ENCODE assay signal across 15 cellular contexts in the genomic region with DNA sequence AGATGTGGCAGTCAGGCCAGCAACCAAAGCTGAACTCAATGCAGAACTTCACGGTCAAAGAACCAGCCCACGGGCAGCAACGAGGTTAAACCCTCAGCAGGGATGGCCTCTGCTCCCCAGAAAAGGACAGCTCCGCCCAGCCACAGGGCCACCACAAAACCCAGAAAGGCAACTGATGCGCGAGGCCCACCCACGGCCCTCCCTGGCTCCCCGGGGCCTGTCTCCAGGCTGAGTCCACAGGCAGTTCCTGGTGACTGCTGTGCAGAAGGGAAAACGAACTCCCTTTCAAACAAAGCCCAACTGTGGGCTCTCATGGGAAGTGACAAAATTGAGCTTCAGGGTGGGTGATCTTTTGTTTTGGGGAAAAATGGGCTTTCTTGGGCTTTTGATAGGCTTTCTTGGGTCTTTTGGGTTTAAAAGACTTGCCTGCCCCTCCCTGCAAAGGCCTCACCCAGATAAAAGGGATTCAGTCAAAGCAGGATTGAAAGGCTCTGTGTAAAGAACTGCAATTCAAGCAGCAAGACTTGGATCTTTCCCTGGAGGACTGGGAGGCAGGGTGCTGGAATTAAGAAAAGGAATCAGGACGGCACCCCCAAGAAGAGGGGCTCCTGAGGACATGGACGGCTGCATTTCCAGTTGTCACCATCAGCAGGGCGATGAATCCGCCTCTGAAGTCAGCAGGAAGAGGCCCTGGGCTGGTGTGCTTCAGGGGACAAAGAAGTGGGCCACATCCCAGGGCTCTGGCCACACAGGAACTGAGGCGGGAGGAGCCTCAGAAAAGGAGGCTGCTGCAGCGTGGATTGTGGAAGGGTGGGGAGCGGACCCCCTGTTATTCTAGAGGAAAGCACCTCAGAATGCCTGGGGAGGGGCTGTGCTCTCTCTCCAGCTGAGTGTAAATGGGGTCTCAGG.
A peak's percentile ranks its signal among the peaks of the same experiment; 100 is the strongest.
DNase-seq lines count a peak whose midpoint lies in the region; ATAC-seq and TF ChIP-seq lines count a peak whose summit lies in the region.
"Had no signal": no experiment of that assay in that cellular context is flagged by ENCODE, and none has a peak within 500 bp of the region (broad histone marks: within the 10 kb centered on the region; RNA-seq: fewer than 3 reads in every experiment).

No MANE protein-coding gene starts in this region.

- no peaks in the 10 kb centered on the region for H4K20me1 ChIP-seq in neural progenitor cell (ENCODE audit: low read depth)

- TF ChIP-seq CTCF in CD8-positive, alpha-beta T cell (IDR thresholded peaks at IDR 0.05): no peak
- no peak for TF ChIP-seq CTCF in neural progenitor cell (IDR thresholded peaks at IDR 0.05)

- no peak for ATAC-seq in CD8-positive, alpha-beta T cell
- ATAC-seq: PC-3; stimulated activated naive B cell treated with anti-CD40 and anti-IgM and Interleukin-4, amounts not matched to agents 10 μg/mL and 1 μg/mL and 100 μg/mL, for 72 hours had no signal

- H3K36me3 ChIP-seq in CD8-positive, alpha-beta T cell (ENCODE audit: insufficient read depth, low read length): no peaks in the 10 kb centered on the region
- H3K36me3 ChIP-seq in KOPT-K1 (ENCODE audit: insufficient read depth, low read length) (no peaks in the 10 kb centered on the region), neural progenitor cell (no peaks in the 10 kb centered on the region)
- H3K36me3 ChIP-seq: right atrium auricular region had no signal

- H2AFZ ChIP-seq in neural progenitor cell (replicated peaks): peak overlapping the region; percentile 79

- intact Hi-C loops in CD8-positive, alpha-beta T cell (cut with DNase I, micrococcal nuclease): loop anchor here in 1 of 2 experiments (2.0 to 5.0 kb wide), 2 partner anchors 69 to 239 kb away; no protein-coding TSS in a partner anchor

- H3K36me3 Mint-ChIP-seq in CD8-positive, alpha-beta T cell: no peaks in the 10 kb centered on the region
- H3K36me3 Mint-ChIP-seq in activated naive CD8-positive, alpha-beta T cell treated with anti-CD3 and anti-CD28 coated beads for 36 hours: peaks cover 11% of the 10 kb centered on the region
- H3K36me3 Mint-ChIP-seq in neural progenitor cell: no peaks in the 10 kb centered on the region

- H3K4me1 ChIP-seq in CD8-positive, alpha-beta T cell (ENCODE audit: insufficient read depth, low read length): peaks cover 37% of the 10 kb centered on the region
- peaks cover 13% of the 10 kb centered on the region for H3K4me1 ChIP-seq in neural progenitor cell

- no peaks in the 10 kb centered on the region for H3K27me3 Mint-ChIP-seq in CD8-positive, alpha-beta T cell (ENCODE audit: low read depth)
- H3K27me3 Mint-ChIP-seq in activated naive CD8-positive, alpha-beta T cell treated with anti-CD3 and anti-CD28 coated beads for 36 hours: no peaks in the 10 kb centered on the region
- peaks cover 15% of the 10 kb centered on the region for H3K27me3 Mint-ChIP-seq in neural progenitor cell (ENCODE audit: insufficient read depth, low read depth)
- H3K27me3 Mint-ChIP-seq: stimulated activated naive B cell treated with anti-CD40 and anti-IgM and Interleukin-4, amounts not matched to agents 10 μg/mL and 1 μg/mL and 100 μg/mL, for 72 hours had no signal

- peak in 2 of 7 experiments; percentile 10 to 16 for DNase-seq in CD8-positive, alpha-beta T cell
- peak; percentile 8 for DNase-seq in activated naive CD8-positive, alpha-beta T cell treated with anti-CD3 and anti-CD28 coated beads for 36 hours
- DNase-seq in neural progenitor cell (ENCODE audit: low spot score) (peak; percentile 55), C1 segment of cervical spinal cord (lab: John Stamatoyannopoulos, UW) (no peak), NOMO-1 treated with DMSO at 0.1 percent for 48 hours (lab: John Stamatoyannopoulos, UW; ENCODE audit: unreplicated experiment) (no peak), iPS-NIHi11 (ENCODE audit: low spot score) (no peak)
- DNase-seq: activated CD4-positive, CD25-positive, alpha-beta regulatory T cell; GDM1; NCI-H1105 treated with DMSO at 0.1 percent for 48 hours; NCI-H226; PC-3; stimulated activated CD4-positive, alpha-beta T cell treated with anti-CD3 and anti-CD28 coated beads, Interleukin-4, amount 100 ng/mL, for 1 hour; stimulated activated naive B cell treated with anti-CD40 and anti-IgM and Interleukin-4, amounts not matched to agents 10 μg/mL and 1 μg/mL and 100 μg/mL, for 72 hours had no signal

- H3F3A ChIP-seq in neural progenitor cell (ENCODE audit: low read depth): peaks cover 19% of the 10 kb centered on the region

- peak overlapping the region; percentile 95 for H3K27ac Mint-ChIP-seq in CD8-positive, alpha-beta T cell
- peak overlapping the region; percentile 69 for H3K27ac Mint-ChIP-seq in activated naive CD8-positive, alpha-beta T cell treated with anti-CD3 and anti-CD28 coated beads for 36 hours
- H3K27ac Mint-ChIP-seq in neural progenitor cell: peak overlapping the region; percentile 92
- H3K27ac Mint-ChIP-seq: stimulated activated naive B cell treated with anti-CD40 and anti-IgM and Interleukin-4, amounts not matched to agents 10 μg/mL and 1 μg/mL and 100 μg/mL, for 72 hours had no signal

- no peak overlapping the region for H3K9ac ChIP-seq in neural progenitor cell

- POLR2A ChIA-PET in CD8-positive, alpha-beta T cell (lab: Charles Lee): no interaction called here

- H3K9me3 ChIP-seq in CD8-positive, alpha-beta T cell (ENCODE audit: low read length): no peaks in the 10 kb centered on the region
- H3K9me3 ChIP-seq in KOPT-K1 (ENCODE audit: insufficient read depth, low read length, poor library complexity, severe bottlenecking) (peaks cover 21% of the 10 kb centered on the region), neural progenitor cell (ENCODE audit: low read depth) (no peaks in the 10 kb centered on the region)
- H3K9me3 ChIP-seq: right atrium auricular region had no signal

- H3K79me2 ChIP-seq in neural progenitor cell (ENCODE audit: low read depth): no peaks in the 10 kb centered on the region

- peak overlapping the region; percentile 18 for H3K27ac ChIP-seq in CD8-positive, alpha-beta T cell (ENCODE audit: low read depth, low read length)
- peak overlapping the region; percentile 88 for H3K27ac ChIP-seq in KOPT-K1 (ENCODE audit: low read depth, low read length, poor library complexity, severe bottlenecking)
- peak overlapping the region; percentile 63 for H3K27ac ChIP-seq in neural progenitor cell
- H3K27ac ChIP-seq: right atrium auricular region had no signal

- no peak overlapping the region for H3K4me3 ChIP-seq in CD8-positive, alpha-beta T cell (ENCODE audit: low read depth, low read length)
- H3K4me3 ChIP-seq in neural progenitor cell: peak overlapping the region; percentile 16
- H3K4me3 ChIP-seq: right atrium auricular region had no signal

- H3K4me2 ChIP-seq in neural progenitor cell: peak overlapping the region; percentile 67

- peak overlapping the region; percentile 44 for H3K4me3 Mint-ChIP-seq in CD8-positive, alpha-beta T cell
- H3K4me3 Mint-ChIP-seq in activated naive CD8-positive, alpha-beta T cell treated with anti-CD3 and anti-CD28 coated beads for 36 hours: no peak overlapping the region
- H3K4me3 Mint-ChIP-seq in neural progenitor cell: peak overlapping the region; percentile 21
- H3K4me3 Mint-ChIP-seq: stimulated activated naive B cell treated with anti-CD40 and anti-IgM and Interleukin-4, amounts not matched to agents 10 μg/mL and 1 μg/mL and 100 μg/mL, for 72 hours had no signal

- peaks cover 4% of the 10 kb centered on the region for H3K9me3 Mint-ChIP-seq in CD8-positive, alpha-beta T cell
- peaks cover 8% of the 10 kb centered on the region for H3K9me3 Mint-ChIP-seq in activated naive CD8-positive, alpha-beta T cell treated with anti-CD3 and anti-CD28 coated beads for 36 hours
- H3K9me3 Mint-ChIP-seq in neural progenitor cell: peaks cover 6% of the 10 kb centered on the region

- no peaks in the 10 kb centered on the region for H3K27me3 ChIP-seq in CD8-positive, alpha-beta T cell (ENCODE audit: insufficient read depth, low read length)
- no peaks in the 10 kb centered on the region for H3K27me3 ChIP-seq in neural progenitor cell
- H3K27me3 ChIP-seq: right atrium auricular region had no signal

- peaks cover 74% of the 10 kb centered on the region for H3K4me1 Mint-ChIP-seq in CD8-positive, alpha-beta T cell (ENCODE audit: low read depth)
- H3K4me1 Mint-ChIP-seq in activated naive CD8-positive, alpha-beta T cell treated with anti-CD3 and anti-CD28 coated beads for 36 hours: peaks cover 32% of the 10 kb centered on the region
- H3K4me1 Mint-ChIP-seq in neural progenitor cell: peaks cover 14% of the 10 kb centered on the region

- CTCF ChIA-PET in CD8-positive, alpha-beta T cell (lab: Charles Lee): interaction anchor here (0.9 kb wide), 1 partner anchor 26 kb away, joined by 4 read pairs; no protein-coding TSS in a partner anchor

Comparison
In these comparisons a context has a peak if more than half of its experiments do, and no peak if none do; other contexts are left out.
1. DNase-seq: peak in activated naive CD8-positive, alpha-beta T cell treated with anti-CD3 and anti-CD28 coated beads for 36 hours (single experiment) and neural progenitor cell (single experiment); none in C1 segment of cervical spinal cord (0 of 14), NOMO-1 treated with DMSO at 0.1 percent for 48 hours (single experiment) and iPS-NIHi11 (single experiment).
2. H3K27ac ChIP-seq: peak in every context shown above with its lines; median percentile 88 in KOPT-K1; 63 in neural progenitor cell; 18 in CD8-positive, alpha-beta T cell.
3. Peak in every context shown above with its lines, with median percentiles within 50 percentile points of each other: H3K27ac Mint-ChIP-seq.